In genomic region chr15:75453703-75454470, GRCh38 we compare ENCODE assay signal across 8 cellular contexts. TPM values are rescaled to one million over a fixed set of nuclear protein-coding genes. Genes with fewer than 3 reads are reported as not detected.
A peak's percentile ranks its signal among the peaks of the same experiment; 100 is the strongest.
DNase-seq lines count a peak whose midpoint lies in the region; ATAC-seq and TF ChIP-seq lines count a peak whose summit lies in the region.

No MANE protein-coding gene starts in this region.

- peak overlapping the region; percentile 95 for H3K27ac ChIP-seq in C4-2B

- ATAC-seq in GM19351 (IDR thresholded peaks at IDR 0.05; ENCODE audit: unreplicated experiment) (peak; percentile 30), HG03520 (IDR thresholded peaks at IDR 0.05; ENCODE audit: unreplicated experiment) (peak; percentile 25), left colon (peak; percentile 52)

- no peak for TF ChIP-seq CTCF in C4-2B (conservative IDR thresholded peaks at IDR 0.05)

- intact Hi-C loops in left colon (cut with DNase I, micrococcal nuclease) = no loop called here

- peak; percentile 99 for DNase-seq in NCI-H69 (lab: John Stamatoyannopoulos, UW)
- peak; percentile 94 for DNase-seq in activated CD4-positive, alpha-beta T cell treated with anti-CD3 and anti-CD28 coated beads, Interleukin-2, amount 50 U/mL, for 1 hour
- DNase-seq in cortex of kidney (lab: John Stamatoyannopoulos, UW) = peak; percentile 92
- peak; percentile 98 to 99 for DNase-seq in left colon
- DNase-seq in stimulated activated CD4-positive, alpha-beta T cell treated with anti-CD3 and anti-CD28 coated beads, Interleukin-1b, Interleukin-23, amount 100 ng/mL, for 4 hours (ENCODE audit: low read depth in 2 of 2) = peak; percentile 92

RNA-seq across cellular contexts. Expression of gene SIN3A, which starts 2.4 kb away (rescaled TPM):
- 10 to 100 TPM; 45.7 to 56.1 TPM for total RNA-seq in left colon

Comparison
In these comparisons a context has a peak if more than half of its experiments do, and no peak if none do; other contexts are left out.
1. Peak in every context shown above with its lines: DNase-seq, ATAC-seq and H3K27ac ChIP-seq.